Comparison of ENCODE assay signal across 8 cellular contexts in the genomic region with DNA sequence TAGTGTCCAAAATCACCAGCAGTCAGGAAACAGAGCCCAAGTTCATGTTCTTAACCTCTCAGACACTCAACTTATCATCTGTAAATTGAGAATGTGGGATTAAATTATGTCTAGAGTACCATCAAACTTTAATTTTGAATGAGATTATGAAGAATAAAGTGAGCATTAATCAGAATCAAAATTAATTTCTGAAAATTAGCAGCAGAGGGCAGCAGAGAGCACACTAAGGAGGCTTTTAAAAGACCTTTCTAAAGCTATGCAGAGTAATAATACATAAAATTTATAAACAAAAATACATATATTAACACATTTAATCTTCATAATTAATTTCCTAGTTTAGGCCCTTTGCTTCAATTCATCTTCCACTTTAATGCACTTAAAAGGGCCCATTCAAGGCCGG. TPM values are rescaled to one million over a fixed set of nuclear protein-coding genes. Genes with fewer than 3 reads are reported as not detected.
DNase-seq lines count a peak whose midpoint lies in the region; ATAC-seq and TF ChIP-seq lines count a peak whose summit lies in the region.

No MANE protein-coding gene starts in this region.

- H2AFZ ChIP-seq in GM23338, result no peak overlapping the region

- no peaks in the 10 kb centered on the region for H3K9me3 ChIP-seq in left lung

- H4K20me1 ChIP-seq in GM23338 (replicated peaks; ENCODE audit: insufficient read depth), result no peaks in the 10 kb centered on the region

- H3K36me3 ChIP-seq in GM23338 (ENCODE audit: insufficient read depth) (no peaks in the 10 kb centered on the region), left lung (no peaks in the 10 kb centered on the region)

- no peaks in the 10 kb centered on the region for H3K9me2 ChIP-seq in GM23338 (ENCODE audit: insufficient read depth)

- TF ChIP-seq CTCF in GM23338 (conservative IDR thresholded peaks at IDR 0.05; ENCODE audit: low read depth in 2 of 2) (peak in 1 of 2 experiments; percentile 51; a peak in 3 of 4 replicates), left lung (IDR thresholded peaks at IDR 0.05) (peak; percentile 22 to 66)

- ATAC-seq in GM23338 (no peak), left lung (peak; percentile 72), GM18909 (IDR thresholded peaks at IDR 0.05; ENCODE audit: poor library complexity, unreplicated experiment) (no peak)

- H3K79me2 ChIP-seq in GM23338 (replicated peaks; ENCODE audit: insufficient read depth), result no peaks in the 10 kb centered on the region

- H3K4me1 Mint-ChIP-seq in GM23338, result 0 out of 3 replicates have a peak, but pooled peaks cover 2% of the 10 kb centered on the region

- H3K27me3 ChIP-seq in GM23338 (ENCODE audit: insufficient read depth) (no peaks in the 10 kb centered on the region), left lung (no peaks in the 10 kb centered on the region)

- H3K4me1 ChIP-seq in GM23338 (ENCODE audit: insufficient read depth), result no peaks in the 10 kb centered on the region
- no peaks in the 10 kb centered on the region for H3K4me1 ChIP-seq in left lung

- H3K4me2 ChIP-seq in GM23338, result no peak overlapping the region

- H3K27ac ChIP-seq in GM23338 (ENCODE audit: low read depth) (no peak overlapping the region), left lung (no peak overlapping the region)

- H3K27ac Mint-ChIP-seq in GM23338, result no peak overlapping the region

- H3K36me3 Mint-ChIP-seq in GM23338 (ENCODE audit: low read depth), result no peaks in the 10 kb centered on the region

- H3F3A ChIP-seq in GM23338 (replicated peaks; ENCODE audit: low read depth), result no peaks in the 10 kb centered on the region

- intact Hi-C loops in left lung (cut with DNase I), result no loop called here

- H3K27me3 Mint-ChIP-seq in GM23338 (ENCODE audit: insufficient read depth, low read depth, poor library complexity), result no peaks in the 10 kb centered on the region

- H3K4me3 ChIP-seq in GM23338, result no peak overlapping the region
- H3K4me3 ChIP-seq in left lung, result no peak overlapping the region

- H3K9me3 Mint-ChIP-seq in GM23338, result no peaks in the 10 kb centered on the region

- no peak overlapping the region for H3K4me3 Mint-ChIP-seq in GM23338

- DNase-seq in AG20443 (ENCODE audit: low spot score) (peak; percentile 8), GM23338 (ENCODE audit: low spot score) (peak; percentile 7), amniotic epithelial cell (ENCODE audit: low read depth) (peak; percentile 1), left lung (no peak), HuH-7 (ENCODE audit: low spot score) (no peak), SW 1271 (lab: John Stamatoyannopoulos, UW) (no peak)
- no peak for DNase-seq in activated CD8-positive, alpha-beta memory T cell treated with anti-CD3 and anti-CD28 coated beads, Interleukin-2, amount 50 U/mL, for 48 hours

TF ChIP-seq in GM23338, 12 proteins besides CTCF, POLR2A, EP300 and RAD21:
- TF ChIP-seq, protein P1, sequence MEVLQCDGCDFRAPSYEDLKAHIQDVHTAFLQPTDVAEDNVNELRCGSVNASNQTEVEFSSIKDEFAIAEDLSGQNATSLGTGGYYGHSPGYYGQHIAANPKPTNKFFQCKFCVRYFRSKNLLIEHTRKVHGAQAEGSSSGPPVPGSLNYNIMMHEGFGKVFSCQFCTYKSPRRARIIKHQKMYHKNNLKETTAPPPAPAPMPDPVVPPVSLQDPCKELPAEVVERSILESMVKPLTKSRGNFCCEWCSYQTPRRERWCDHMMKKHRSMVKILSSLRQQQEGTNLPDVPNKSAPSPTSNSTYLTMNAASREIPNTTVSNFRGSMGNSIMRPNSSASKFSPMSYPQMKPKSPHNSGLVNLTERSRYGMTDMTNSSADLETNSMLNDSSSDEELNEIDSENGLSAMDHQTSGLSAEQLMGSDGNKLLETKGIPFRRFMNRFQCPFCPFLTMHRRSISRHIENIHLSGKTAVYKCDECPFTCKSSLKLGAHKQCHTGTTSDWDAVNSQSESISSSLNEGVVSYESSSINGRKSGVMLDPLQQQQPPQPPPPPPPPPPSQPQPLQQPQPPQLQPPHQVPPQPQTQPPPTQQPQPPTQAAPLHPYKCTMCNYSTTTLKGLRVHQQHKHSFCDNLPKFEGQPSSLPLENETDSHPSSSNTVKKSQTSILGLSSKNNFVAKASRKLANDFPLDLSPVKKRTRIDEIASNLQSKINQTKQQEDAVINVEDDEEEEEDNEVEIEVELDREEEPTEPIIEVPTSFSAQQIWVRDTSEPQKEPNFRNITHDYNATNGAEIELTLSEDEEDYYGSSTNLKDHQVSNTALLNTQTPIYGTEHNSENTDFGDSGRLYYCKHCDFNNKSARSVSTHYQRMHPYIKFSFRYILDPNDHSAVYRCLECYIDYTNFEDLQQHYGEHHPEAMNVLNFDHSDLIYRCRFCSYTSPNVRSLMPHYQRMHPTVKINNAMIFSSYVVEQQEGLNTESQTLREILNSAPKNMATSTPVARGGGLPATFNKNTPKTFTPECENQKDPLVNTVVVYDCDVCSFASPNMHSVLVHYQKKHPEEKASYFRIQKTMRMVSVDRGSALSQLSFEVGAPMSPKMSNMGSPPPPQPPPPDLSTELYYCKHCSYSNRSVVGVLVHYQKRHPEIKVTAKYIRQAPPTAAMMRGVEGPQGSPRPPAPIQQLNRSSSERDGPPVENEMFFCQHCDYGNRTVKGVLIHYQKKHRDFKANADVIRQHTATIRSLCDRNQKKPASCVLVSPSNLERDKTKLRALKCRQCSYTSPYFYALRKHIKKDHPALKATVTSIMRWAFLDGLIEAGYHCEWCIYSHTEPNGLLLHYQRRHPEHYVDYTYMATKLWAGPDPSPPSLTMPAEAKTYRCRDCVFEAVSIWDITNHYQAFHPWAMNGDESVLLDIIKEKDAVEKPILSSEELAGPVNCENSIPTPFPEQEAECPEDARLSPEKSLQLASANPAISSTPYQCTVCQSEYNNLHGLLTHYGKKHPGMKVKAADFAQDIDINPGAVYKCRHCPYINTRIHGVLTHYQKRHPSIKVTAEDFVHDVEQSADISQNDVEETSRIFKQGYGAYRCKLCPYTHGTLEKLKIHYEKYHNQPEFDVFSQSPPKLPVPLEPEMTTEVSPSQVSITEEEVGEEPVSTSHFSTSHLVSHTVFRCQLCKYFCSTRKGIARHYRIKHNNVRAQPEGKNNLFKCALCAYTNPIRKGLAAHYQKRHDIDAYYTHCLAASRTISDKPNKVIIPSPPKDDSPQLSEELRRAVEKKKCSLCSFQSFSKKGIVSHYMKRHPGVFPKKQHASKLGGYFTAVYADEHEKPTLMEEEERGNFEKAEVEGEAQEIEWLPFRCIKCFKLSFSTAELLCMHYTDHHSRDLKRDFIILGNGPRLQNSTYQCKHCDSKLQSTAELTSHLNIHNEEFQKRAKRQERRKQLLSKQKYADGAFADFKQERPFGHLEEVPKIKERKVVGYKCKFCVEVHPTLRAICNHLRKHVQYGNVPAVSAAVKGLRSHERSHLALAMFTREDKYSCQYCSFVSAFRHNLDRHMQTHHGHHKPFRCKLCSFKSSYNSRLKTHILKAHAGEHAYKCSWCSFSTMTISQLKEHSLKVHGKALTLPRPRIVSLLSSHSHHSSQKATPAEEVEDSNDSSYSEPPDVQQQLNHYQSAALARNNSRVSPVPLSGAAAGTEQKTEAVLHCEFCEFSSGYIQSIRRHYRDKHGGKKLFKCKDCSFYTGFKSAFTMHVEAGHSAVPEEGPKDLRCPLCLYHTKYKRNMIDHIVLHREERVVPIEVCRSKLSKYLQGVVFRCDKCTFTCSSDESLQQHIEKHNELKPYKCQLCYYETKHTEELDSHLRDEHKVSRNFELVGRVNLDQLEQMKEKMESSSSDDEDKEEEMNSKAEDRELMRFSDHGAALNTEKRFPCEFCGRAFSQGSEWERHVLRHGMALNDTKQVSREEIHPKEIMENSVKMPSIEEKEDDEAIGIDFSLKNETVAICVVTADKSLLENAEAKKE (CRISPR knock-in tag; IDR thresholded peaks at IDR 0.05), result no peak
- TF ChIP-seq CREB1 (CRISPR knock-in tag; IDR thresholded peaks at IDR 0.05; ENCODE audit: low read depth), result no peak
- no peak for TF ChIP-seq ZNF331 (CRISPR knock-in tag; IDR thresholded peaks at IDR 0.05; ENCODE audit: low read depth)
- no peak for TF ChIP-seq NANOG (IDR thresholded peaks at IDR 0.05; ENCODE audit: borderline replicate concordance)
- TF ChIP-seq POLR2AphosphoS5 (IDR thresholded peaks at IDR 0.05; ENCODE audit: low read depth), result no peak

RNA-seq across cellular contexts. Expression of a gene that starts 7.1 kb away (rescaled TPM):
- not detected in 2 replicates for total RNA-seq in GM23338 (2014; rRNA removed; shearing (Covaris generic))
- polyA plus RNA-seq in GM23338 (2016; fragmentation: Nextera tagmentation; extraction: Ambion mirVana), result not detected in 2 replicates
- total RNA-seq in left lung, result 1 to 10 TPM; 3.0 to 6.2 TPM

Comparison
In these comparisons a context has a peak if more than half of its experiments do, and no peak if none do; other contexts are left out.
1. DNase-seq: peak in AG20443 (single experiment), GM23338 (single experiment) and amniotic epithelial cell (single experiment); none in left lung (0 of 2), HuH-7 (single experiment), activated CD8-positive, alpha-beta memory T cell treated with anti-CD3 and anti-CD28 coated beads, Interleukin-2, amount 50 U/mL, for 48 hours (single experiment) and SW 1271 (0 of 2).